Comparison of ENCODE assay signal across 14 cellular contexts in the genomic region with DNA sequence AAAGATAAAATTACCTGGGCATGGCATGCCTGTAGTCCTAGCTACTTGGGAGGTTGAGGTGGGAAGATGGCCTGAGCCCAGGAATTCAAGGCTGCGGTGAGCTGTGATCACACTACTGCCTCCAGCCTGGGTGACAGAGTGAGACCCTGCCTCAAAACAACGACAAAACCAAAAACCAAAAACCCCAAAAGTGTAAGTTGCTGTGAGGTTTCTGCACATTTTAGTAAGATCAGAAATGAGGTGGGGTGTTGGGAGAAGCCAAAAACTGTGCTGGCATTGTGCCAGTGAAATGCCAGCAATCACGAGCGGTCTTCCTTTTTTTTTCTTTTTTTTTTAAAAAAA.
DNase-seq lines count a peak whose midpoint lies in the region; ATAC-seq and TF ChIP-seq lines count a peak whose summit lies in the region.
"Had no signal": no experiment of that assay in that cellular context is flagged by ENCODE, and none has a peak within 500 bp of the region (broad histone marks: within the 10 kb centered on the region; RNA-seq: fewer than 3 reads in every experiment).

No MANE protein-coding gene starts in this region.

- no peaks in the 10 kb centered on the region for H3K9me3 ChIP-seq in right cardiac atrium (ENCODE audit: control insufficient read depth, low read length)
- H3K9me3 ChIP-seq in vagina, result no peaks in the 10 kb centered on the region
- H3K9me3 ChIP-seq: lower lobe of right lung had no signal

- no peaks in the 10 kb centered on the region for H3K9me3 Mint-ChIP-seq in chondrocyte (ENCODE audit: low read depth)
- H3K9me3 Mint-ChIP-seq in natural killer cell treated with Interleukin-12 subunit alpha and Interleukin-12 subunit beta and Interleukin-15 and Interleukin-18, amount 100 ng/mL, for 72 hours, result no peaks in the 10 kb centered on the region

- H3K27ac ChIP-seq in right cardiac atrium (ENCODE audit: low read length) (peak overlapping the region; percentile 84), vagina (peak overlapping the region; percentile 69)
- H3K27ac ChIP-seq: BLaER1, cardiac muscle cell, hepatocyte, lower lobe of right lung had no signal

- intact Hi-C loops in right cardiac atrium (cut with DNase I), result no loop called here
- intact Hi-C loops in cardiac septum (cut with DNase I), result no loop called here
- intact Hi-C loops in vagina (cut with DNase I), result no loop called here

- ATAC-seq in right cardiac atrium (no peak), HG02642 (IDR thresholded peaks at IDR 0.05; ENCODE audit: poor library complexity, unreplicated experiment) (no peak)
- no peak for ATAC-seq in natural killer cell treated with Interleukin-12 subunit alpha and Interleukin-12 subunit beta and Interleukin-15 and Interleukin-18, amount 100 ng/mL, for 72 hours

- H3K4me1 Mint-ChIP-seq in chondrocyte (ENCODE audit: low read depth), result peaks cover 18% of the 10 kb centered on the region
- H3K4me1 Mint-ChIP-seq in natural killer cell treated with Interleukin-12 subunit alpha and Interleukin-12 subunit beta and Interleukin-15 and Interleukin-18, amount 100 ng/mL, for 72 hours (ENCODE audit: low read depth in 2 of 2), result peaks cover 65 to 68% of the 10 kb centered on the region in 2 donors

- H3K27ac Mint-ChIP-seq in chondrocyte (ENCODE audit: unreplicated experiment), result peak overlapping the region; percentile 94
- peak overlapping the region; percentile 40 to 46 for H3K27ac Mint-ChIP-seq in natural killer cell treated with Interleukin-12 subunit alpha and Interleukin-12 subunit beta and Interleukin-15 and Interleukin-18, amount 100 ng/mL, for 72 hours

- no peaks in the 10 kb centered on the region for H3K27me3 Mint-ChIP-seq in chondrocyte (ENCODE audit: low read depth)
- no peaks in the 10 kb centered on the region for H3K27me3 Mint-ChIP-seq in natural killer cell treated with Interleukin-12 subunit alpha and Interleukin-12 subunit beta and Interleukin-15 and Interleukin-18, amount 100 ng/mL, for 72 hours

- H3K4me3 Mint-ChIP-seq in chondrocyte (ENCODE audit: unreplicated experiment), result no peak overlapping the region
- peak overlapping the region; percentile 70 for H3K4me3 Mint-ChIP-seq in natural killer cell treated with Interleukin-12 subunit alpha and Interleukin-12 subunit beta and Interleukin-15 and Interleukin-18, amount 100 ng/mL, for 72 hours

- H3K4me1 ChIP-seq in right cardiac atrium (ENCODE audit: control insufficient read depth, insufficient read depth, low read length), result peaks cover 8% of the 10 kb centered on the region
- H3K4me1 ChIP-seq in vagina, result peaks cover 41% of the 10 kb centered on the region

- no peak for DNase-seq in right cardiac atrium
- DNase-seq in cardiac septum (ENCODE audit: low spot score), result no peak
- DNase-seq in chondrocyte (ENCODE audit: low spot score), result no peak
- DNase-seq in natural killer cell treated with Interleukin-12 subunit alpha and Interleukin-12 subunit beta and Interleukin-15 and Interleukin-18, amount 100 ng/mL, for 72 hours (ENCODE audit: low spot score), result no peak
- DNase-seq in vagina (ENCODE audit: extremely low spot score in 2 of 2), result peak in 1 of 2 donors; percentile 77
- DNase-seq in NCI-H2227 treated with DMSO at 0.1 percent for 48 hours (lab: John Stamatoyannopoulos, UW), result no peak
- no peak for DNase-seq in NCI-H510A (lab: John Stamatoyannopoulos, UW)
- DNase-seq: activated CD4-positive, alpha-beta T cell treated with anti-CD3 and anti-CD28 coated beads, Interleukin-2, amount 50 U/mL, for 1 hour; DND-41 had no signal

- TF ChIP-seq CTCF in chondrocyte (IDR thresholded peaks at IDR 0.05), result no peak
- TF ChIP-seq CTCF in vagina (IDR thresholded peaks at IDR 0.05), result no peak

- H3K27me3 ChIP-seq in right cardiac atrium (ENCODE audit: control insufficient read depth, insufficient read depth) (no peaks in the 10 kb centered on the region), vagina (no peaks in the 10 kb centered on the region)
- H3K27me3 ChIP-seq: BLaER1, cardiac muscle cell, hepatocyte had no signal

- 57% methylated on average over 4 of the region's 4 CpGs for WGBS in right cardiac atrium

- TF ChIP-seq POLR2A in vagina (IDR thresholded peaks at IDR 0.05), result no peak

- H3K4me3 ChIP-seq in right cardiac atrium (ENCODE audit: low read length) (no peak overlapping the region), vagina (no peak overlapping the region)
- H3K4me3 ChIP-seq: BLaER1, cardiac muscle cell, hepatocyte had no signal

- H3K36me3 Mint-ChIP-seq in chondrocyte (ENCODE audit: low read depth), result no peaks in the 10 kb centered on the region
- H3K36me3 Mint-ChIP-seq in natural killer cell treated with Interleukin-12 subunit alpha and Interleukin-12 subunit beta and Interleukin-15 and Interleukin-18, amount 100 ng/mL, for 72 hours, result no peaks in the 10 kb centered on the region

- H3K36me3 ChIP-seq in vagina, result no peaks in the 10 kb centered on the region
- H3K36me3 ChIP-seq: cardiac muscle cell, lower lobe of right lung had no signal
